Comparison of ENCODE assay signal across 7 cellular contexts in genomic region chr14:32897724-32898064, GRCh38. TPM values are rescaled to one million over a fixed set of nuclear protein-coding genes. Genes with fewer than 3 reads are reported as not detected.
DNase-seq lines count a peak whose midpoint lies in the region; ATAC-seq and TF ChIP-seq lines count a peak whose summit lies in the region.

No MANE protein-coding gene starts in this region.

- intact Hi-C loops in IMR-90 (cut with micrococcal nuclease) (loop anchor here (10.0 kb wide), 1 partner anchor 303 kb away; no protein-coding TSS in a partner anchor), adrenal gland (cut with DNase I) (no loop called here), spleen (cut with DNase I; ENCODE audit: low total_unique reads) (no loop called here)

- DNase-seq in IMR-90 (no peak), adrenal gland (peak in 6 of 7 donors; percentile 17 to 57 (median 40)), immature natural killer cell (no peak), spleen (no peak), GM03348 (ENCODE audit: low spot score) (no peak), HEK293T (ENCODE audit: extremely low spot score) (no peak)
- DNase-seq in activated T-cell treated with anti-CD3 and anti-CD28 coated beads, Interleukin-2, amount 50 U/mL, for 1 hour, result no peak

- in situ Hi-C loops in IMR-90 (cut with MboI; ENCODE audit: low sequenced_read_pairs), result no loop called here

- H3K9me3 ChIP-seq in IMR-90 (ENCODE audit: control insufficient read depth, insufficient read depth, low read length), result no peaks in the 10 kb centered on the region
- H3K9me3 ChIP-seq in adrenal gland (replicated peaks in 1 of 3), result no peaks in the 10 kb centered on the region
- no peaks in the 10 kb centered on the region for H3K9me3 ChIP-seq in spleen

- H4K91ac ChIP-seq in IMR-90 (ENCODE audit: insufficient read depth, low read depth, low read length), result no peak overlapping the region

- CTCF ChIA-PET in IMR-90 (lab: Yijun Ruan, JAX) (no interaction called here), HEK293T (lab: Yijun Ruan, JAX) (interaction anchor here (1.3 kb wide), 1 partner anchor 12 kb away, joined by 4 read pairs; no protein-coding TSS in a partner anchor)

- H3K4me3 ChIP-seq in IMR-90 (ENCODE audit: insufficient read depth, low read depth, low read length) (peak overlapping the region; percentile 70; the same call in 1 of the 2 replicates), adrenal gland (peak overlapping the region in 2 of 4 donors; percentile 23 to 81), spleen (peak overlapping the region in 6 of 8 donors; percentile 14 to 62 (median 24))

- peak overlapping the region; percentile 60 for H3K4me2 ChIP-seq in IMR-90 (ENCODE audit: low read depth, low read length)

- H3K56ac ChIP-seq in IMR-90 (ENCODE audit: extremely low read depth, insufficient read depth, low read length), result no peak overlapping the region

- no peak overlapping the region for H3K23ac ChIP-seq in IMR-90 (ENCODE audit: low read depth, low read length)

- H3K4me1 Mint-ChIP-seq in immature natural killer cell, result peaks cover 8 to 18% of the 10 kb centered on the region in 2 donors

- no peak overlapping the region for H2AK9ac ChIP-seq in IMR-90 (replicated peaks; ENCODE audit: low read depth, low read length, poor library complexity)

- H3K9ac ChIP-seq in IMR-90 (ENCODE audit: low read depth, low read length), result no peak overlapping the region

- peaks cover 3 to 18% (median 7%) of the 10 kb centered on the region in 6 donors for H3K9me3 Mint-ChIP-seq in immature natural killer cell

- no peak for TF ChIP-seq RAD21 in IMR-90 (IDR thresholded peaks at IDR 0.05; ENCODE audit: low read length)

- no peaks in the 10 kb centered on the region for H3K79me1 ChIP-seq in IMR-90 (ENCODE audit: low read depth in 1 of 2, low read length in 2 of 2)

- no peaks in the 10 kb centered on the region for H3K36me3 Mint-ChIP-seq in immature natural killer cell

- no peak overlapping the region for H2BK5ac ChIP-seq in IMR-90 (ENCODE audit: low read depth, low read length, poor library complexity, severe bottlenecking)

- POLR2A ChIA-PET in IMR-90 (lab: Charles Lee; ENCODE audit: unreplicated experiment) (no interaction called here), HEK293T (lab: Yijun Ruan, JAX) (no interaction called here)

- dilution Hi-C loops in IMR-90 (cut with HindIII; ENCODE audit: low sequenced_read_pairs, unreplicated experiment), result no loop called here

- TF ChIP-seq CTCF in IMR-90 (conservative IDR thresholded peaks at IDR 0.05; ENCODE audit: low read depth, low read length), result no peak
- TF ChIP-seq CTCF in adrenal gland (IDR thresholded peaks at IDR 0.05), result no peak
- TF ChIP-seq CTCF in spleen (IDR thresholded peaks at IDR 0.05 in 8 of 11, conservative IDR thresholded peaks at IDR 0.05 in 3 of 11), result no peak

- H4K8ac ChIP-seq in IMR-90 (ENCODE audit: low read depth in 2 of 2, low read length in 2 of 2), result no peak overlapping the region

- H3K14ac ChIP-seq in IMR-90 (replicated peaks; ENCODE audit: low read depth, low read length), result no peak overlapping the region; the same call in 1 of the 2 replicates

- no peak overlapping the region for H3K4ac ChIP-seq in IMR-90 (ENCODE audit: low read depth, low read length)

- no peak overlapping the region for H3K18ac ChIP-seq in IMR-90 (ENCODE audit: low read depth, low read length)

- TF ChIP-seq POLR2A in IMR-90 (IDR thresholded peaks at IDR 0.05; ENCODE audit: low read depth, low read length), result no peak
- no peak for TF ChIP-seq POLR2A in adrenal gland (IDR thresholded peaks at IDR 0.05)
- TF ChIP-seq POLR2A in spleen (IDR thresholded peaks at IDR 0.05), result no peak

- no TSS peak for BruUV-seq in IMR-90 (replicated peaks; lab: Mats Ljungman, UMichigan)

- H4K20me1 ChIP-seq in IMR-90 (ENCODE audit: insufficient read depth, low read length), result no peaks in the 10 kb centered on the region

- H2AK5ac ChIP-seq in IMR-90 (ENCODE audit: low read depth, low read length), result no peak overlapping the region

- no peak for ATAC-seq in IMR-90 (ENCODE audit: low read depth)

- H3K9me1 ChIP-seq in IMR-90 (ENCODE audit: insufficient read depth, low read length), result no peaks in the 10 kb centered on the region

- H3K27ac ChIP-seq in IMR-90 (ENCODE audit: insufficient read depth, low read length) (no peak overlapping the region), adrenal gland (peak overlapping the region in 4 of 5 donors; percentile 47 to 89 (median 65)), spleen (peak overlapping the region in 7 of 8 donors; percentile 75 to 85 (median 82))

- H3K4me3 Mint-ChIP-seq in immature natural killer cell, result peak overlapping the region in 3 of 5 donors; percentile 54 to 87 (median 71)

- H2BK20ac ChIP-seq in IMR-90 (ENCODE audit: low read depth, low read length), result no peak overlapping the region

- H2BK120ac ChIP-seq in IMR-90 (ENCODE audit: low read depth, low read length), result no peak overlapping the region

- H3K4me1 ChIP-seq in IMR-90 (ENCODE audit: control insufficient read depth, insufficient read depth, low read length) (no peaks in the 10 kb centered on the region), adrenal gland (replicated peaks in 1 of 2) (peaks cover 0 to 14% of the 10 kb centered on the region in 2 donors), spleen (peaks cover 0 to 6% (median 0%) of the 10 kb centered on the region in 6 donors)

- H3K36me3 ChIP-seq in IMR-90 (ENCODE audit: control insufficient read depth, insufficient read depth, low read length) (no peaks in the 10 kb centered on the region), adrenal gland (replicated peaks in 1 of 2) (no peaks in the 10 kb centered on the region), spleen (no peaks in the 10 kb centered on the region)

- H4K5ac ChIP-seq in IMR-90 (ENCODE audit: low read depth, low read length), result no peak overlapping the region

- 100% methylated on average over 1 of the region's 6 CpGs; no CpG with 5 or more reads in 1 of the 2 experiments for WGBS in IMR-90 (ENCODE audit: extremely low coverage in 2 of 2, insufficient read length in 1 of 2), 2 experiments
- 31 to 59% (median 45%) methylated on average over 5 to 6 of the region's 6 CpGs for WGBS in adrenal gland, 4 donors
- WGBS in spleen, 5 donors, result 74 to 85% (median 80%) methylated on average over 6 of the region's 6 CpGs

- H2BK15ac ChIP-seq in IMR-90 (ENCODE audit: low read depth, low read length), result no peak overlapping the region

- H3K27me3 ChIP-seq in IMR-90 (ENCODE audit: control insufficient read depth, insufficient read depth, low read length) (no peaks in the 10 kb centered on the region; the same call in 1 of the 2 replicates), adrenal gland (no peaks in the 10 kb centered on the region), spleen (replicated peaks in 1 of 7) (no peaks in the 10 kb centered on the region)

- peak overlapping the region; percentile 75 for H2AFZ ChIP-seq in IMR-90 (replicated peaks; ENCODE audit: low read length, poor library complexity)

- H3K27me3 Mint-ChIP-seq in immature natural killer cell (ENCODE audit: low read depth in 3 of 3), result no peaks in the 10 kb centered on the region

- no peak overlapping the region for H3K27ac Mint-ChIP-seq in immature natural killer cell

TF ChIP-seq in IMR-90, 13 proteins besides CTCF, POLR2A, EP300 and RAD21 (continues in another document):
- no peak for TF ChIP-seq CHD1 (IDR thresholded peaks at IDR 0.05; ENCODE audit: low read depth, low read length)
- no peak for TF ChIP-seq RFX5 (IDR thresholded peaks at IDR 0.05; ENCODE audit: low read depth, low read length)
- no peak for TF ChIP-seq FOS (IDR thresholded peaks at IDR 0.05; ENCODE audit: low read depth, low read length)
- TF ChIP-seq ELK1 (IDR thresholded peaks at IDR 0.05; ENCODE audit: borderline replicate concordance, low read depth, low read length), result no peak

TF ChIP-seq in HEK293T, 16 proteins besides CTCF, POLR2A, EP300 and RAD21:
- TF ChIP-seq BHLHE40 (IDR thresholded peaks at IDR 0.05; ENCODE audit: borderline replicate concordance) (no peak), PKNOX1 (IDR thresholded peaks at IDR 0.05) (no peak), NFRKB (IDR thresholded peaks at IDR 0.05) (no peak), TARDBP (IDR thresholded peaks at IDR 0.05) (no peak), FOXA1 (IDR thresholded peaks at IDR 0.05) (no peak), HDGF (IDR thresholded peaks at IDR 0.05; ENCODE audit: borderline replicate concordance) (no peak), FOXM1 (IDR thresholded peaks at IDR 0.05; ENCODE audit: borderline replicate concordance) (no peak), SUZ12 (IDR thresholded peaks at IDR 0.05) (no peak), L3MBTL2 (conservative IDR thresholded peaks at IDR 0.05) (no peak)

RNA-seq across cellular contexts. Expression of gene NPAS3, which starts 41.0 kb away (rescaled TPM):
- total RNA-seq in IMR-90 (2012; rRNA removed) (not detected in 2 replicates), adrenal gland (1 to 10 TPM in 7 of 8 donors, under 1 TPM in 1; 0.36 to 7.5 (median 2.5) TPM), spleen (1 to 10 TPM; 2.0 to 9.5 (median 4.6) TPM)
- polyA plus RNA-seq in IMR-90 (2012; rRNA removed) (not detected in 2 replicates), adrenal gland (1 to 10 TPM in 1 of 3 donors, under 1 TPM in 2; 0.88 to 1.4 (median 0.98) TPM), immature natural killer cell (not detected), spleen (under 1 TPM; 0.13 to 0.45 (median 0.24) TPM)
- not detected in 2 replicates for polyA plus RNA-seq in IMR-90 (2012; cell fraction: cytosol; rRNA removed)
- not detected in 2 replicates for polyA plus RNA-seq in IMR-90 (2012; cell fraction: nucleus; rRNA removed; ENCODE audit: low replicate concordance)

Comparison
In these comparisons a context has a peak if more than half of its experiments do, and no peak if none do; other contexts are left out.
1. DNase-seq: peak in adrenal gland (6 of 7); none in IMR-90 (single experiment), immature natural killer cell (0 of 3), spleen (single experiment), GM03348 (single experiment), activated T-cell treated with anti-CD3 and anti-CD28 coated beads, Interleukin-2, amount 50 U/mL, for 1 hour (single experiment) and HEK293T (single experiment).